ENCODE assay signal across 29 cellular contexts in the genomic region with DNA sequence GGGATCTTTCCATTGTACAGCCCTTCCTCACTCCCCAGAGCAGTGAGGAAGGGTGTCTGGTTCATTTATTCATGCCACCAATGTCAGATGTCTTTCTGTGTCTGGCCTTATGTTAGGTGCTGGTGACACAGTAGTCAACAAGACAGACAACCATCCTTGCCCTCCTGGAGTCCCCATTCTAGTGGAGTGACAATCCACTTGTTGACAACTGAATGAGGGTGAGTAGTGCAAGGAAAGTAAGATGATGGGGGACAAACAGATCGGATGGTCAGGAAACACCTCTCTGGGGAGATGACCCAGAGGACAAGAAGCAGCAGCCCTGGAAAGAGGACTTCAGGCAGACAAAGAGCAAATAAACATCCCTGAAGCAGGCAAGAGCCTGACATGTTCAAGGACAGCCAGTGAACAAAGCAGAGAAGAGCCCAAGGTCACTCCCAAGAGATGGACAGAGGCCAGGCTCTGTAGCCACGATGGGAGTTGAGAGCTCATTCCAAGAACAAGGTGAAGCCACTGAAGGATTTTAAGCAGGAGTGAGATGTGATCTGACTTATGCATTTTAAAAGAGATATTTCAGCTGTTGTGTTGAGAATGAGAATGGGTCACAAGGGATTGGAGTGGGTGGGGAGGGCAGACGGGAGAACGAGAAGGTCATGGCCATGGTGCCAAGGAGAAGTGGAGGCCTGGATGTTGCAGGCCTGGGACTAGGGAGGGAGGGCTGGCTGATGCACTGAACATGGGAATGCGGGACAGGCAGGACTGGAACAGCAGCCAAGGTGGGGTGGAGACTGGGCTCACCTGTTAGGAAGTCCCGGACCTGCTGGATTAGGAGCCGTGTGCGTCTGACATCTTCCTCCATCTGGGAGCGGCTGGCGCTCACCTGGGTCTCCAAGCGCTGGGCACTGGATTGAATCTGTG. TPM values are rescaled to one million over a fixed set of nuclear protein-coding genes. Genes with fewer than 3 reads are reported as not detected.
DNase-seq lines count a peak whose midpoint lies in the region; ATAC-seq, FAIRE-seq and TF ChIP-seq lines count a peak whose summit lies in the region.
"Had no signal": no experiment of that assay in that cellular context is flagged by ENCODE, and none has a peak within 500 bp of the region (broad histone marks: within the 10 kb centered on the region; RNA-seq: fewer than 3 reads in every experiment).

No MANE protein-coding gene starts in this region.

- TF ChIP-seq POLR2A in ovary (IDR thresholded peaks at IDR 0.05): no peak

- no peak for TF ChIP-seq EP300 in ovary (IDR thresholded peaks at IDR 0.05)

- intact Hi-C loops in left ventricle myocardium inferior (cut with micrococcal nuclease): no loop called here
- intact Hi-C loops in cardiac septum (cut with DNase I): no loop called here
- intact Hi-C loops in dendritic cell treated with granulocyte-macrophage colony-stimulating factor and Interleukin-4, amounts not matched to agents 40 ng/mL and 50 ng/mL, for 4 days (cut with micrococcal nuclease): no loop called here
- intact Hi-C loops in ovary (cut with DNase I): loop anchor here in 2 of 4 donors (5.0 to 10.0 kb wide), 3 partner anchors 63 to 125 kb away; no protein-coding TSS in a partner anchor

- peaks cover 56% of the 10 kb centered on the region for H3K4me1 Mint-ChIP-seq in dendritic cell treated with granulocyte-macrophage colony-stimulating factor and Interleukin-4, amounts not matched to agents 40 ng/mL and 50 ng/mL, for 4 days (ENCODE audit: low read depth)

- TF ChIP-seq CTCF in left ventricle myocardium inferior (IDR thresholded peaks at IDR 0.05; ENCODE audit: borderline replicate concordance) (no peak), ovary (IDR thresholded peaks at IDR 0.05) (no peak)

- DNase-seq in left ventricle myocardium inferior (no peak), cardiac septum (ENCODE audit: low spot score) (no peak), ovary (peak; percentile 65 to 74 (median 71)), urothelium cell line (ENCODE audit: low spot score) (no peak), small intestine (no peak)
- DNase-seq in activated effector memory CD4-positive, alpha-beta T cell treated with Interleukin-2 at 50 U/mL for 16 hours: no peak
- DNase-seq: activated CD4-positive, alpha-beta T cell treated with anti-CD3 and anti-CD28 coated beads, Interleukin-2, amount 50 U/mL, for 48 hours; activated naive CD4-positive, alpha-beta T cell treated with anti-CD3 and anti-CD28 coated beads for 36 hours; AML-193; CD4-positive, CD25-positive, alpha-beta regulatory T cell; GM23248; hippocampal formation; NCI-H1092 treated with DMSO at 0.1 percent for 48 hours; NCI-H1694 treated with DMSO at 0.1 percent for 48 hours; NCI-H2171; NCI-H510A; nephron progenitor cell; stimulated activated CD4-positive, alpha-beta T cell treated with anti-CD3 and anti-CD28 coated beads, Interleukin-4, amount 100 ng/mL, for 4 hours; substantia nigra had no signal

- 50 to 61% (median 58%) methylated on average over 11 of the region's 11 CpGs for WGBS in ovary, 3 donors
- 46 to 71% (median 60%) methylated on average over 11 of the region's 11 CpGs for WGBS in small intestine, 3 donors

- ATAC-seq in HG03095 (IDR thresholded peaks at IDR 0.05; ENCODE audit: unreplicated experiment): no peak
- ATAC-seq: A549; activated CD4-positive, CD25-positive, alpha-beta regulatory T cell treated with anti-CD3 and anti-CD28 coated beads, Interleukin-2, amount 50 U/mL, for 24 hours; body of pancreas; gastroesophageal sphincter; sciatic nerve had no signal

- H3K27me3 Mint-ChIP-seq in dendritic cell treated with granulocyte-macrophage colony-stimulating factor and Interleukin-4, amounts not matched to agents 40 ng/mL and 50 ng/mL, for 4 days: peaks cover 33% of the 10 kb centered on the region

- H3K4me1 ChIP-seq in left ventricle myocardium inferior (peaks cover 79% of the 10 kb centered on the region), ovary (ENCODE audit: insufficient read depth) (peaks cover 23% of the 10 kb centered on the region), small intestine (ENCODE audit: control insufficient read depth in 2 of 2, insufficient read depth in 1 of 2, low read depth in 1 of 2, low read length in 1 of 2) (peaks cover 0 to 3% of the 10 kb centered on the region in 2 donors)
- H3K4me1 ChIP-seq: A549, parathyroid adenoma had no signal

- no peaks in the 10 kb centered on the region for H3K9me3 Mint-ChIP-seq in dendritic cell treated with granulocyte-macrophage colony-stimulating factor and Interleukin-4, amounts not matched to agents 40 ng/mL and 50 ng/mL, for 4 days
- H3K9me3 Mint-ChIP-seq: activated naive CD4-positive, alpha-beta T cell treated with anti-CD3 and anti-CD28 coated beads for 36 hours; nephron progenitor cell; T-helper 1 cell treated with Interleukin-12 subunit alpha and Interleukin-12 subunit beta and Interleukin-4 antibody, amounts not matched to agents 30 μg/mL and 1 μg/mL, for 36 hours had no signal

- peak; percentile 86 for FAIRE-seq in urothelium cell line (lab: Jason Lieb, UNC)
- FAIRE-seq in small intestine (lab: Jason Lieb, UNC): no peak
- FAIRE-seq: A549 had no signal

- H3K9me3 ChIP-seq in left ventricle myocardium inferior (replicated peaks) (no peaks in the 10 kb centered on the region), ovary (no peaks in the 10 kb centered on the region), small intestine (ENCODE audit: control insufficient read depth, low read depth) (no peaks in the 10 kb centered on the region)
- H3K9me3 ChIP-seq: A549, body of pancreas, gastroesophageal sphincter had no signal

- peaks cover 19% of the 10 kb centered on the region for H3K36me3 Mint-ChIP-seq in dendritic cell treated with granulocyte-macrophage colony-stimulating factor and Interleukin-4, amounts not matched to agents 40 ng/mL and 50 ng/mL, for 4 days (ENCODE audit: low read depth)

- no peaks in the 10 kb centered on the region for H3K36me3 ChIP-seq in left ventricle myocardium inferior
- H3K36me3 ChIP-seq in ovary: no peaks in the 10 kb centered on the region
- peaks cover 0 to 19% of the 10 kb centered on the region in 2 donors for H3K36me3 ChIP-seq in small intestine (ENCODE audit: control insufficient read depth in 2 of 2, insufficient read depth in 2 of 2, low read length in 2 of 2)
- H3K36me3 ChIP-seq: gastroesophageal sphincter had no signal

- H3K4me3 Mint-ChIP-seq in dendritic cell treated with granulocyte-macrophage colony-stimulating factor and Interleukin-4, amounts not matched to agents 40 ng/mL and 50 ng/mL, for 4 days: no peak overlapping the region
- H3K4me3 Mint-ChIP-seq: activated naive CD4-positive, alpha-beta T cell treated with anti-CD3 and anti-CD28 coated beads for 36 hours; CD4-positive, CD25-positive, alpha-beta regulatory T cell; nephron progenitor cell; T-helper 1 cell treated with Interleukin-12 subunit alpha and Interleukin-12 subunit beta and Interleukin-4 antibody, amounts not matched to agents 30 μg/mL and 1 μg/mL, for 36 hours had no signal

- H3K27me3 ChIP-seq in left ventricle myocardium inferior (ENCODE audit: low read depth): no peaks in the 10 kb centered on the region
- H3K27me3 ChIP-seq in ovary: no peaks in the 10 kb centered on the region
- H3K27me3 ChIP-seq in small intestine (ENCODE audit: control insufficient read depth in 2 of 2, insufficient read depth in 2 of 2, low read length in 2 of 2): no peaks in the 10 kb centered on the region
- H3K27me3 ChIP-seq: body of pancreas, gastroesophageal sphincter had no signal

- peak overlapping the region; percentile 21 for H3K27ac Mint-ChIP-seq in dendritic cell treated with granulocyte-macrophage colony-stimulating factor and Interleukin-4, amounts not matched to agents 40 ng/mL and 50 ng/mL, for 4 days
- H3K27ac Mint-ChIP-seq: activated naive CD4-positive, alpha-beta T cell treated with anti-CD3 and anti-CD28 coated beads for 36 hours; nephron progenitor cell had no signal

- peak overlapping the region; percentile 69 for H3K27ac ChIP-seq in left ventricle myocardium inferior (replicated peaks)
- peak overlapping the region in 1 of 2 donors; percentile 80 for H3K27ac ChIP-seq in ovary
- H3K27ac ChIP-seq in small intestine (ENCODE audit: low read depth in 1 of 2, low read length in 1 of 2): no peak overlapping the region
- H3K27ac ChIP-seq: A549, body of pancreas, gastroesophageal sphincter, GM23248, parathyroid adenoma had no signal

- H3K4me3 ChIP-seq in left ventricle myocardium inferior (no peak overlapping the region), ovary (no peak overlapping the region), small intestine (ENCODE audit: low read depth in 1 of 2, low read length in 2 of 2) (no peak overlapping the region)
- H3K4me3 ChIP-seq: A549, body of pancreas, gastroesophageal sphincter, GM23248 had no signal

RNA-seq across cellular contexts. Expression of a gene that starts 30.2 kb away (rescaled TPM):
- total RNA-seq in left ventricle myocardium inferior: 6.5 TPM
- total RNA-seq in cardiac septum: 3.6 TPM
- total RNA-seq in ovary: 10 to 100 TPM in 1 of 7 donors, 1 to 10 TPM in 4, under 1 TPM in 2; 0.58 to 56.9 (median 4.2) TPM
- 1 to 10 TPM in 1 of 2 donors, under 1 TPM in 1; 0.54 to 7.0 TPM for polyA plus RNA-seq in ovary
- 10 to 100 TPM; 33.8 to 62.7 (median 36.5) TPM for polyA plus RNA-seq in small intestine

RNA-seq across cellular contexts. Expression of a gene that starts 38.5 kb away (rescaled TPM):
- total RNA-seq in left ventricle myocardium inferior (not detected), cardiac septum (not detected), ovary (10 to 100 TPM; 10.1 to 16.7 (median 12.0) TPM)
- polyA plus RNA-seq in ovary (10 to 100 TPM in 1 of 2 donors, 1 to 10 TPM in 1; 7.6 to 20.2 TPM), small intestine (under 1 TPM in 1 of 3 donors, not detected in 2; 0.37 TPM)
- total RNA-seq: CD4-positive, CD25-positive, alpha-beta regulatory T cell; Daoy had no signal
- polyA plus RNA-seq: CD4-positive, CD25-positive, alpha-beta regulatory T cell; GM23248 had no signal

RNA-seq across cellular contexts. Expression of a gene that starts 53.2 kb away (rescaled TPM):
- 307 TPM for total RNA-seq in left ventricle myocardium inferior
- total RNA-seq in cardiac septum: 246 TPM
- total RNA-seq in ovary: 100 to 1,000 TPM in 3 of 7 donors, 10 to 100 TPM in 4; 61.4 to 392 (median 79.2) TPM
- polyA plus RNA-seq in ovary: 10 to 100 TPM; 41.5 to 75.4 TPM
- 100 to 1,000 TPM in 1 of 3 donors, 10 to 100 TPM in 1, 1 to 10 TPM in 1; 6.9 to 141 (median 11.1) TPM for polyA plus RNA-seq in small intestine
- total RNA-seq: CD4-positive, CD25-positive, alpha-beta regulatory T cell had no signal

Comparison
In these comparisons a context has a peak if more than half of its experiments do, and no peak if none do; other contexts are left out.
1. DNase-seq: peak in ovary (5 of 5); none in left ventricle myocardium inferior (single experiment), cardiac septum (single experiment), urothelium cell line (single experiment), activated effector memory CD4-positive, alpha-beta T cell treated with Interleukin-2 at 50 U/mL for 16 hours (single experiment) and small intestine (single experiment).
2. RNA of a gene that starts 38.5 kb away (total RNA-seq): 10.1 to 16.7 TPM in ovary; not detected in cardiac septum (single experiment) and not detected in left ventricle myocardium inferior (single experiment); every median in the first group is over 10 times any median in the second.